In the genomic region with DNA sequence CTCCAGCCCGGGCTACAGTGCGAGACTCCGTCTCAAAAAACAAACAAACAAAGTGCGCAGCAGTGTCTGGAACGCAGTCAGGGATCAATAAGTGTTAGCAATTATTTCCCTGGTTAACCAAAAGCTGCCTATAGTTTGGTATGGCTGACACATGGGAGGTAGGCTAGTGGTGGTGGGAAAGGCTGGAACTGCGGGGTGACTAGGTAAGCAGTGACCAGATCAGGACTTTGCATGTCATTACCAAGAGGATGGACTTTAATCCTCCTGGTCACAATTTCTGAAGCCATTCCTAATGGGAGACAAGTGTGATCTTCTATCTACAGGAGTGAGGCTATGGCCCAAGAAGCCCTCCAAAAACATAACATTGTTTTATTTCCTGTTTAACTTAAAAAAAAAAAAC, we compare ENCODE assay signal across 26 cellular contexts.
"Had no signal": no experiment of that assay in that cellular context is flagged by ENCODE, and none has a peak within 500 bp of the region (broad histone marks: within the 10 kb centered on the region; RNA-seq: fewer than 3 reads in every experiment).

No MANE protein-coding gene starts in this region.

- H3K9me3 ChIP-seq: colonic mucosa, esophagus squamous epithelium, gastrocnemius medialis, heart right ventricle, left ventricle myocardium inferior, lower lobe of right lung, mucosa of descending colon had no signal

- FAIRE-seq: endometrium, islet of Langerhans, keratinocyte had no signal

- H3K4me3 Mint-ChIP-seq: dendritic cell treated with granulocyte-macrophage colony-stimulating factor and Interleukin-4, amounts not matched to agents 40 ng/mL and 50 ng/mL, for 4 days; effector memory CD8-positive, alpha-beta T cell; endodermal cell; mesothelial cell of epicardium; naive B cell had no signal

- DNase-seq: colonic mucosa; cortex of kidney; effector CD8-positive, alpha-beta T cell; effector memory CD8-positive, alpha-beta T cell; endodermal cell; erythroblast; esophagus squamous epithelium; foreskin fibroblast; foreskin melanocyte; gastrocnemius medialis; glutamatergic neuron; heart right ventricle; hippocampal formation; left cardiac atrium; left ventricle myocardium inferior; lower lobe of right lung; mesenchymal stem cell; mucosa of descending colon; naive B cell had no signal

- H3K4me1 ChIP-seq: colonic mucosa, esophagus squamous epithelium, gastrocnemius medialis, heart right ventricle, left ventricle myocardium inferior, lower lobe of right lung had no signal

- H3K27ac ChIP-seq: colonic mucosa, epithelial cell of prostate, esophagus squamous epithelium, gastrocnemius medialis, heart right ventricle, left ventricle myocardium inferior, lower lobe of right lung had no signal

- H3K4me3 ChIP-seq: colonic mucosa, esophagus squamous epithelium, gastrocnemius medialis, heart right ventricle, left ventricle myocardium inferior, lower lobe of right lung, mucosa of descending colon had no signal

- H3K27ac Mint-ChIP-seq: dendritic cell treated with granulocyte-macrophage colony-stimulating factor and Interleukin-4, amounts not matched to agents 40 ng/mL and 50 ng/mL, for 4 days; effector memory CD8-positive, alpha-beta T cell; endodermal cell; mesothelial cell of epicardium had no signal

- H3K36me3 ChIP-seq: colonic mucosa, gastrocnemius medialis, left ventricle myocardium inferior, lower lobe of right lung had no signal

- H3K27me3 ChIP-seq: colonic mucosa had no signal

- ATAC-seq: effector memory CD8-positive, alpha-beta T cell; esophagus mucosa; gastrocnemius medialis; heart right ventricle; left cardiac atrium; lower lobe of right lung; mucosa of descending colon had no signal

- H3K36me3 Mint-ChIP-seq: naive B cell had no signal

- H3K4me1 Mint-ChIP-seq: naive B cell had no signal

- H3K9me3 Mint-ChIP-seq: dendritic cell treated with granulocyte-macrophage colony-stimulating factor and Interleukin-4, amounts not matched to agents 40 ng/mL and 50 ng/mL, for 4 days; effector memory CD8-positive, alpha-beta T cell; endodermal cell; mesothelial cell of epicardium; naive B cell had no signal
